Comparison of ENCODE assay signal across 8 cellular contexts in the genomic region with DNA sequence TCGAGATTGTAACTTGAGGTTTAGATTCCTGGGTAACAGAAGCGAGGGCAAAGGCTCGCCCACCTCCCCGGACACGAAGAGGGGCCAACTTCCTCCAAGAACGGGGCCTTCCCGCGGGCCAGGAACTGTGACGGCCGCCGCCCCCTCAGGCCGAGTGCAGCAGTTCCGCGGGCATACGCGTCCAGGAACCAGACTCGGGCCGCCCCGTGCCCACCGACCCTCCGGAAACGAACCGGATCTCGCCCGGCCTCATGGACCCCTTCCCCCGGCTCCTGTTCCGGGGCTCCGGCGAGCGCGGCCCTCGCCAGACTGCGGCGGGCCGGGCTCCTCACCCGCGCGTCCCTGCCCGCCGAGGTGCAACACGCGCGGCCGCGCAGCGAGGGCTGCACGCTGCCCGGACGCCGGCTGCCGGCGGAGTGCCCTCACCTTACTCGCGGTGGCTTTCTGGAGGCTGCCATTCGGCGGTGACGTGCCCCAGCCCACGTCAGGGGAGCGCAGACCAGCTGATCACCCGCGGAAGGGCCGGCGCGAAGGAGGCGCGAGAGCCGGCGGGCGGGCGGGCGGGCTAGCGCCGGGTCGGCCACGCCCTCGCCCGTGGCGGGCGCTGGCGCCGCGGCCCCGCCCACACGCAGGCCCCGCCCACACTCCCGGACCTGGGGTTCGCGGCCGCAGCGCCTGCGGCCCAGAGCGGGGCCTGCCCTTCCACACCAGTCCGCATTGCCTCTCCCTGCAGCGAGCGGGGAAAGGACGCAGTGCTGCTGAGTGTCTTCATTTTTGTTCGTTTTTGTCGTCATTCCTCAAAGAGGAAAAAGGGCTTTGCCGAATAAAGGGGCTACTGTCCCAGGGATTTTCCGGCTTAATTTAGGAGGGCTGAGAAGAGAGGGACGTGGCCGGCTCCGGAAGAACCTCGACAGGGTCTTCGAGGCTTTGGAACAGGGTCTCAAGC. TPM values are rescaled to one million over a fixed set of nuclear protein-coding genes. Genes with fewer than 3 reads are reported as not detected.
DNase-seq lines count a peak whose midpoint lies in the region; ATAC-seq, FAIRE-seq and TF ChIP-seq lines count a peak whose summit lies in the region.

A gene (minus strand): TSS at position 536 of the 946 bp plus-strand sequence. CDS start 78 bp downstream, at position 458.

- H3K27ac Mint-ChIP-seq in activated naive CD4-positive, alpha-beta T cell treated with anti-CD3 and anti-CD28 coated beads, Interleukin-2, amount 50 U/mL, for 72 hours: peak within 1 kb of the TSS; percentile 92 to 94

- H3K4me1 ChIP-seq in Loucy (ENCODE audit: insufficient read depth, low read length, poor library complexity, severe bottlenecking) (peaks cover 47% of the 10 kb centered on the region), pancreas (peaks cover 13 to 41% (median 30%) of the 10 kb centered on the region in 3 donors), thymus (ENCODE audit: control insufficient read depth, insufficient read depth, low read length) (peaks cover 8% of the 10 kb centered on the region)

- H3K4me3 ChIP-seq in H7 (ENCODE audit: insufficient read depth, low read depth, low read length): peak within 1 kb of the TSS; percentile 74
- peak within 1 kb of the TSS; percentile 91 for H3K4me3 ChIP-seq in Loucy (ENCODE audit: low read length, poor library complexity, severe bottlenecking)
- H3K4me3 ChIP-seq in pancreas: peak within 1 kb of the TSS; percentile 72 to 96 (median 82)
- H3K4me3 ChIP-seq in thymus (ENCODE audit: low read length): peak within 1 kb of the TSS; percentile 83

- no peaks in the 10 kb centered on the region for H4K20me1 ChIP-seq in Loucy (ENCODE audit: insufficient read depth, low read length, poor library complexity, severe bottlenecking)

- WGBS in pancreas, 2 donors: 2 to 5% methylated on average over 86 to 105 of the region's 105 CpGs
- whole genome bisulfite sequencing in thymus: 3% methylated on average over 105 of the region's 105 CpGs

- no peaks in the 10 kb centered on the region for H3K9me3 Mint-ChIP-seq in activated naive CD4-positive, alpha-beta T cell treated with anti-CD3 and anti-CD28 coated beads, Interleukin-2, amount 50 U/mL, for 72 hours

- TF ChIP-seq CTCF in Loucy (conservative IDR thresholded peaks at IDR 0.05; ENCODE audit: low read length) (no peak), pancreas (IDR thresholded peaks at IDR 0.05) (no peak)

- H3K9ac ChIP-seq in Loucy (ENCODE audit: low read depth, low read length, poor library complexity, severe bottlenecking): peak within 1 kb of the TSS; percentile 89

- ATAC-seq in activated naive CD4-positive, alpha-beta T cell treated with anti-CD3 and anti-CD28 coated beads, Interleukin-2, amount 50 U/mL, for 72 hours: peak; percentile 92 to 97
- ATAC-seq in pancreas: peak; percentile 92 to 96 (median 95)

- H3F3A ChIP-seq in Loucy (ENCODE audit: low read depth): no peaks in the 10 kb centered on the region

- peaks cover 50% of the 10 kb centered on the region for H3K79me2 ChIP-seq in Loucy (ENCODE audit: insufficient read depth, low read length)

- H3K27ac ChIP-seq in pancreas (peak within 1 kb of the TSS; percentile 91 to 98 (median 96)), thymus (ENCODE audit: low read depth) (peak within 1 kb of the TSS; percentile 92)

- H3K4me2 ChIP-seq in Loucy (ENCODE audit: low read depth, low read length, poor library complexity, severe bottlenecking): peak within 1 kb of the TSS; percentile 98

- H3K27me3 ChIP-seq in H7 (ENCODE audit: control insufficient read depth, insufficient read depth, low read length) (peaks cover 7% of the 10 kb centered on the region), Loucy (ENCODE audit: insufficient read depth, low read length, poor library complexity, severe bottlenecking) (no peaks in the 10 kb centered on the region), pancreas (no peaks in the 10 kb centered on the region), thymus (ENCODE audit: control insufficient read depth, insufficient read depth) (no peaks in the 10 kb centered on the region)

- H3K9me2 ChIP-seq in Loucy (replicated peaks; ENCODE audit: low read depth, low read length): no peaks in the 10 kb centered on the region

- peak within 1 kb of the TSS; percentile 94 for H2AFZ ChIP-seq in Loucy (ENCODE audit: low read length)

- peak; percentile 98 for DNase-seq in GM03348 (ENCODE audit: low spot score)
- peak; percentile 97 for DNase-seq in H7
- peak; percentile 73 for DNase-seq in SKM-1 (lab: John Stamatoyannopoulos, UW; ENCODE audit: unreplicated experiment)
- DNase-seq in activated naive CD4-positive, alpha-beta T cell treated with anti-CD3 and anti-CD28 coated beads, Interleukin-2, amount 50 U/mL, for 72 hours (ENCODE audit: low spot score in 2 of 2): peak; percentile 78 to 87
- DNase-seq in head of caudate nucleus: peak; percentile 74 to 95 (median 91)
- DNase-seq in pancreas: peak; percentile 89 to 95 (median 91)

- H3K36me3 ChIP-seq in H7 (replicated peaks; ENCODE audit: control insufficient read depth, insufficient read depth, low read length): no peaks in the 10 kb centered on the region
- H3K36me3 ChIP-seq in Loucy (ENCODE audit: insufficient read depth, low read length): no peaks in the 10 kb centered on the region
- H3K36me3 ChIP-seq in pancreas: no peaks in the 10 kb centered on the region
- H3K36me3 ChIP-seq in thymus (ENCODE audit: control insufficient read depth, insufficient read depth): no peaks in the 10 kb centered on the region

- intact Hi-C loops in head of caudate nucleus (cut with DNase I) (no loop called here), pancreas (cut with DNase I) (no loop called here)

- peaks cover 15 to 21% of the 10 kb centered on the region in 2 donors for H3K36me3 Mint-ChIP-seq in activated naive CD4-positive, alpha-beta T cell treated with anti-CD3 and anti-CD28 coated beads, Interleukin-2, amount 50 U/mL, for 72 hours

- H3K9me3 ChIP-seq in Loucy (ENCODE audit: insufficient read depth, low read depth, low read length) (no peaks in the 10 kb centered on the region), pancreas (no peaks in the 10 kb centered on the region), thymus (ENCODE audit: control insufficient read depth) (no peaks in the 10 kb centered on the region)

- no peak for FAIRE-seq in pancreas (lab: Jason Lieb, UNC)

RNA-seq across cellular contexts. Expression of the gene that starts here (rescaled TPM):
- total RNA-seq in H7 (2014; rRNA removed; shearing (Covaris generic)): 68.9 and 69.8 TPM in 2 replicates
- 100 to 1,000 TPM in 1 of 2 donors, 10 to 100 TPM in 1; 77.9 to 118 TPM for total RNA-seq in activated naive CD4-positive, alpha-beta T cell treated with anti-CD3 and anti-CD28 coated beads, Interleukin-2, amount 50 U/mL, for 72 hours
- 100 to 1,000 TPM in 1 of 6 donors, 10 to 100 TPM in 5; 66.9 to 112 (median 83.3) TPM for total RNA-seq in pancreas
- polyA plus RNA-seq in pancreas: 10 to 100 TPM; 34.1 to 69.3 TPM
- polyA plus RNA-seq in thymus: 41.0 TPM

Comparison
In these comparisons a context has a peak if more than half of its experiments do, and no peak if none do; other contexts are left out.
1. Peak in every context shown above with its lines: DNase-seq, ATAC-seq, H3K4me3 ChIP-seq and H3K27ac ChIP-seq.